ENCODE assay signal across 1 cellular context in genomic region chr15:79089890-79090486, GRCh38.
TF ChIP-seq lines count a peak whose summit lies in the region.

No MANE protein-coding gene starts in this region.

TF ChIP-seq in HepG2, 621 proteins besides CTCF, POLR2A, EP300 and RAD21 (continued from another document):
- TF ChIP-seq MTF1 (CRISPR knock-in tag; IDR thresholded peaks at IDR 0.05), result no peak
- TF ChIP-seq TFE3 (CRISPR knock-in tag; IDR thresholded peaks at IDR 0.05), result no peak
- no peak for TF ChIP-seq ZFP41 (CRISPR knock-in tag; IDR thresholded peaks at IDR 0.05; ENCODE audit: borderline replicate concordance)
- TF ChIP-seq FOXP1 (IDR thresholded peaks at IDR 0.05), result no peak
- TF ChIP-seq FOXP1 (CRISPR knock-in tag; IDR thresholded peaks at IDR 0.05), result no peak
- TF ChIP-seq HNF4A (CRISPR knock-in tag; IDR thresholded peaks at IDR 0.05), result peak; percentile 54
- no peak for TF ChIP-seq HNF1A (IDR thresholded peaks at IDR 0.05; ENCODE audit: low read depth)
- TF ChIP-seq HNF1A (CRISPR knock-in tag; IDR thresholded peaks at IDR 0.05; ENCODE audit: borderline replicate concordance), result no peak
- TF ChIP-seq, protein P1, sequence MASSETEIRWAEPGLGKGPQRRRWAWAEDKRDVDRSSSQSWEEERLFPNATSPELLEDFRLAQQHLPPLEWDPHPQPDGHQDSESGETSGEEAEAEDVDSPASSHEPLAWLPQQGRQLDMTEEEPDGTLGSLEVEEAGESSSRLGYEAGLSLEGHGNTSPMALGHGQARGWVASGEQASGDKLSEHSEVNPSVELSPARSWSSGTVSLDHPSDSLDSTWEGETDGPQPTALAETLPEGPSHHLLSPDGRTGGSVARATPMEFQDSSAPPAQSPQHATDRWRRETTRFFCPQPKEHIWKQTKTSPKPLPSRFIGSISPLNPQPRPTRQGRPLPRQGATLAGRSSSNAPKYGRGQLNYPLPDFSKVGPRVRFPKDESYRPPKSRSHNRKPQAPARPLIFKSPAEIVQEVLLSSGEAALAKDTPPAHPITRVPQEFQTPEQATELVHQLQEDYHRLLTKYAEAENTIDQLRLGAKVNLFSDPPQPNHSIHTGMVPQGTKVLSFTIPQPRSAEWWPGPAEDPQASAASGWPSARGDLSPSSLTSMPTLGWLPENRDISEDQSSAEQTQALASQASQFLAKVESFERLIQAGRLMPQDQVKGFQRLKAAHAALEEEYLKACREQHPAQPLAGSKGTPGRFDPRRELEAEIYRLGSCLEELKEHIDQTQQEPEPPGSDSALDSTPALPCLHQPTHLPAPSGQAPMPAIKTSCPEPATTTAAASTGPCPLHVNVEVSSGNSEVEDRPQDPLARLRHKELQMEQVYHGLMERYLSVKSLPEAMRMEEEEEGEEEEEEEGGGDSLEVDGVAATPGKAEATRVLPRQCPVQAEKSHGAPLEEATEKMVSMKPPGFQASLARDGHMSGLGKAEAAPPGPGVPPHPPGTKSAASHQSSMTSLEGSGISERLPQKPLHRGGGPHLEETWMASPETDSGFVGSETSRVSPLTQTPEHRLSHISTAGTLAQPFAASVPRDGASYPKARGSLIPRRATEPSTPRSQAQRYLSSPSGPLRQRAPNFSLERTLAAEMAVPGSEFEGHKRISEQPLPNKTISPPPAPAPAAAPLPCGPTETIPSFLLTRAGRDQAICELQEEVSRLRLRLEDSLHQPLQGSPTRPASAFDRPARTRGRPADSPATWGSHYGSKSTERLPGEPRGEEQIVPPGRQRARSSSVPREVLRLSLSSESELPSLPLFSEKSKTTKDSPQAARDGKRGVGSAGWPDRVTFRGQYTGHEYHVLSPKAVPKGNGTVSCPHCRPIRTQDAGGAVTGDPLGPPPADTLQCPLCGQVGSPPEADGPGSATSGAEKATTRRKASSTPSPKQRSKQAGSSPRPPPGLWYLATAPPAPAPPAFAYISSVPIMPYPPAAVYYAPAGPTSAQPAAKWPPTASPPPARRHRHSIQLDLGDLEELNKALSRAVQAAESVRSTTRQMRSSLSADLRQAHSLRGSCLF (CRISPR knock-in tag; IDR thresholded peaks at IDR 0.05; ENCODE audit: borderline replicate concordance), result no peak
- TF ChIP-seq, protein P2, sequence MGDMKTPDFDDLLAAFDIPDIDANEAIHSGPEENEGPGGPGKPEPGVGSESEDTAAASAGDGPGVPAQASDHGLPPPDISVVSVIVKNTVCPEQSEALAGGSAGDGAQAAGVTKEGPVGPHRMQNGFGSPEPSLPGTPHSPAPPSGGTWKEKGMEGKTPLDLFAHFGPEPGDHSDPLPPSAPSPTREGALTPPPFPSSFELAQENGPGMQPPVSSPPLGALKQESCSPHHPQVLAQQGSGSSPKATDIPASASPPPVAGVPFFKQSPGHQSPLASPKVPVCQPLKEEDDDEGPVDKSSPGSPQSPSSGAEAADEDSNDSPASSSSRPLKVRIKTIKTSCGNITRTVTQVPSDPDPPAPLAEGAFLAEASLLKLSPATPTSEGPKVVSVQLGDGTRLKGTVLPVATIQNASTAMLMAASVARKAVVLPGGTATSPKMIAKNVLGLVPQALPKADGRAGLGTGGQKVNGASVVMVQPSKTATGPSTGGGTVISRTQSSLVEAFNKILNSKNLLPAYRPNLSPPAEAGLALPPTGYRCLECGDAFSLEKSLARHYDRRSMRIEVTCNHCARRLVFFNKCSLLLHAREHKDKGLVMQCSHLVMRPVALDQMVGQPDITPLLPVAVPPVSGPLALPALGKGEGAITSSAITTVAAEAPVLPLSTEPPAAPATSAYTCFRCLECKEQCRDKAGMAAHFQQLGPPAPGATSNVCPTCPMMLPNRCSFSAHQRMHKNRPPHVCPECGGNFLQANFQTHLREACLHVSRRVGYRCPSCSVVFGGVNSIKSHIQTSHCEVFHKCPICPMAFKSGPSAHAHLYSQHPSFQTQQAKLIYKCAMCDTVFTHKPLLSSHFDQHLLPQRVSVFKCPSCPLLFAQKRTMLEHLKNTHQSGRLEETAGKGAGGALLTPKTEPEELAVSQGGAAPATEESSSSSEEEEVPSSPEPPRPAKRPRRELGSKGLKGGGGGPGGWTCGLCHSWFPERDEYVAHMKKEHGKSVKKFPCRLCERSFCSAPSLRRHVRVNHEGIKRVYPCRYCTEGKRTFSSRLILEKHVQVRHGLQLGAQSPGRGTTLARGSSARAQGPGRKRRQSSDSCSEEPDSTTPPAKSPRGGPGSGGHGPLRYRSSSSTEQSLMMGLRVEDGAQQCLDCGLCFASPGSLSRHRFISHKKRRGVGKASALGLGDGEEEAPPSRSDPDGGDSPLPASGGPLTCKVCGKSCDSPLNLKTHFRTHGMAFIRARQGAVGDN (CRISPR knock-in tag; IDR thresholded peaks at IDR 0.05), result peak; percentile 22; the same call in 1 of the 2 replicates
- no peak for TF ChIP-seq ZNF790 (CRISPR knock-in tag; IDR thresholded peaks at IDR 0.05; ENCODE audit: borderline replicate concordance)
- TF ChIP-seq, protein P3, sequence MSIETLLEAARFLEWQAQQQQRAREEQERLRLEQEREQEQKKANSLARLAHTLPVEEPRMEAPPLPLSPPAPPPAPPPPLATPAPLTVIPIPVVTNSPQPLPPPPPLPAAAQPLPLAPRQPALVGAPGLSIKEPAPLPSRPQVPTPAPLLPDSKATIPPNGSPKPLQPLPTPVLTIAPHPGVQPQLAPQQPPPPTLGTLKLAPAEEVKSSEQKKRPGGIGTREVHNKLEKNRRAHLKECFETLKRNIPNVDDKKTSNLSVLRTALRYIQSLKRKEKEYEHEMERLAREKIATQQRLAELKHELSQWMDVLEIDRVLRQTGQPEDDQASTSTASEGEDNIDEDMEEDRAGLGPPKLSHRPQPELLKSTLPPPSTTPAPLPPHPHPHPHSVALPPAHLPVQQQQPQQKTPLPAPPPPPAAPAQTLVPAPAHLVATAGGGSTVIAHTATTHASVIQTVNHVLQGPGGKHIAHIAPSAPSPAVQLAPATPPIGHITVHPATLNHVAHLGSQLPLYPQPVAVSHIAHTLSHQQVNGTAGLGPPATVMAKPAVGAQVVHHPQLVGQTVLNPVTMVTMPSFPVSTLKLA (IDR thresholded peaks at IDR 0.05), result no peak
- TF ChIP-seq, protein P4, sequence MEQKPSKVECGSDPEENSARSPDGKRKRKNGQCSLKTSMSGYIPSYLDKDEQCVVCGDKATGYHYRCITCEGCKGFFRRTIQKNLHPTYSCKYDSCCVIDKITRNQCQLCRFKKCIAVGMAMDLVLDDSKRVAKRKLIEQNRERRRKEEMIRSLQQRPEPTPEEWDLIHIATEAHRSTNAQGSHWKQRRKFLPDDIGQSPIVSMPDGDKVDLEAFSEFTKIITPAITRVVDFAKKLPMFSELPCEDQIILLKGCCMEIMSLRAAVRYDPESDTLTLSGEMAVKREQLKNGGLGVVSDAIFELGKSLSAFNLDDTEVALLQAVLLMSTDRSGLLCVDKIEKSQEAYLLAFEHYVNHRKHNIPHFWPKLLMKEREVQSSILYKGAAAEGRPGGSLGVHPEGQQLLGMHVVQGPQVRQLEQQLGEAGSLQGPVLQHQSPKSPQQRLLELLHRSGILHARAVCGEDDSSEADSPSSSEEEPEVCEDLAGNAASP (CRISPR knock-in tag; IDR thresholded peaks at IDR 0.05; ENCODE audit: borderline replicate concordance), result no peak
- no peak for TF ChIP-seq NR2F6 (IDR thresholded peaks at IDR 0.05)
- no peak for TF ChIP-seq NR2F6 (CRISPR knock-in tag; IDR thresholded peaks at IDR 0.05)
- TF ChIP-seq SALL1 (CRISPR knock-in tag; IDR thresholded peaks at IDR 0.05), result peak; percentile 25; the same call in 1 of the 2 replicates
- TF ChIP-seq ZMYM4 (CRISPR knock-in tag; IDR thresholded peaks at IDR 0.05), result no peak
- no peak for TF ChIP-seq SRSF4 (IDR thresholded peaks at IDR 0.05; ENCODE audit: low read depth, low read length, poor library complexity, severe bottlenecking)
